ENCODE assay signal across 12 cellular contexts in genomic region chr1:101253976-101254660, GRCh38. TPM values are rescaled to one million over a fixed set of nuclear protein-coding genes. Genes with fewer than 3 reads are reported as not detected.
DNase-seq lines count a peak whose midpoint lies in the region; ATAC-seq and TF ChIP-seq lines count a peak whose summit lies in the region.
"Had no signal": no experiment of that assay in that cellular context is flagged by ENCODE, and none has a peak within 500 bp of the region (broad histone marks: within the 10 kb centered on the region; RNA-seq: fewer than 3 reads in every experiment).

No MANE protein-coding gene starts in this region.

- no peaks in the 10 kb centered on the region for H3K27me3 ChIP-seq in GM23338 (ENCODE audit: insufficient read depth)

- H3K4me2 ChIP-seq in GM23338, result no peak overlapping the region

- H3K9me2 ChIP-seq in GM23338 (ENCODE audit: insufficient read depth), result no peaks in the 10 kb centered on the region

- H3K27ac Mint-ChIP-seq in GM23338, result no peak overlapping the region

- DNase-seq in AG09309 (ENCODE audit: low read depth) (peak; percentile 55), GM23338 (ENCODE audit: low spot score) (no peak), SK-N-MC (ENCODE audit: low read depth, low spot score) (no peak), glomerular visceral epithelial cell (ENCODE audit: extremely low spot score) (peak; percentile 74), NCI-H524 (lab: John Stamatoyannopoulos, UW) (no peak), 8988T (no peak)
- DNase-seq: effector memory CD4-positive, alpha-beta T cell; NCI-H1048; SHP77 treated with DMSO at 0.1 percent for 48 hours had no signal

- no peak overlapping the region for H3K9ac ChIP-seq in SK-N-MC (ENCODE audit: insufficient read length)

- H3K4me3 ChIP-seq in AG09309 (ENCODE audit: control insufficient read depth, low read depth, low read length) (no peak overlapping the region), GM23338 (no peak overlapping the region), SK-N-MC (0 out of 2 replicates have a peak overlapping the region, but pooled peaks have one; percentile 0)

- H3K4me1 ChIP-seq in GM23338 (ENCODE audit: insufficient read depth), result no peaks in the 10 kb centered on the region

- no peaks in the 10 kb centered on the region for H3K27me3 Mint-ChIP-seq in GM23338 (ENCODE audit: insufficient read depth, low read depth, poor library complexity)

- TF ChIP-seq CTCF in AG09309 (IDR thresholded peaks at IDR 0.05; ENCODE audit: control insufficient read depth, insufficient read depth, low read depth, low read length, missing control alignments), result no peak
- TF ChIP-seq CTCF in GM23338 (conservative IDR thresholded peaks at IDR 0.05; ENCODE audit: low read depth in 2 of 2), result no peak

- H3K4me3 Mint-ChIP-seq in GM23338, result no peak overlapping the region

- H3K9me3 Mint-ChIP-seq in GM23338, result no peaks in the 10 kb centered on the region

- peaks cover 17% of the 10 kb centered on the region for H3K4me1 Mint-ChIP-seq in GM23338

- H3K79me2 ChIP-seq in GM23338 (replicated peaks; ENCODE audit: insufficient read depth), result no peaks in the 10 kb centered on the region

- no peaks in the 10 kb centered on the region for H3K36me3 Mint-ChIP-seq in GM23338 (ENCODE audit: low read depth)

- H2AFZ ChIP-seq in GM23338, result peak overlapping the region; percentile 4; the same call in 1 of the 2 replicates

- H3K27ac ChIP-seq in GM23338 (ENCODE audit: low read depth) (peak overlapping the region; percentile 18; the same call in 1 of the 2 replicates), SK-N-MC (peak overlapping the region; percentile 60)

- no peaks in the 10 kb centered on the region for H3K9me3 ChIP-seq in SK-N-MC (ENCODE audit: low read depth, low read length)

- no peak for ATAC-seq in GM23338
- no peak for ATAC-seq in HG02759 (IDR thresholded peaks at IDR 0.05; ENCODE audit: unreplicated experiment)
- no peak for ATAC-seq in HG03025 (IDR thresholded peaks at IDR 0.05; ENCODE audit: low FRiP score, unreplicated experiment)
- ATAC-seq: left lobe of liver had no signal

- no peaks in the 10 kb centered on the region for H3F3A ChIP-seq in GM23338 (replicated peaks; ENCODE audit: low read depth)

- H4K20me1 ChIP-seq in GM23338 (replicated peaks; ENCODE audit: insufficient read depth), result no peaks in the 10 kb centered on the region

- H3K36me3 ChIP-seq in GM23338 (ENCODE audit: insufficient read depth) (no peaks in the 10 kb centered on the region), SK-N-MC (ENCODE audit: insufficient read depth, low read length) (no peaks in the 10 kb centered on the region)

TF ChIP-seq in GM23338, 12 proteins besides CTCF, POLR2A, EP300 and RAD21 (continues in another document):
- TF ChIP-seq STAT1 (IDR thresholded peaks at IDR 0.05; ENCODE audit: unreplicated experiment), result no peak
- TF ChIP-seq ZNF114 (CRISPR knock-in tag; IDR thresholded peaks at IDR 0.05), result no peak
- TF ChIP-seq EZH2phosphoT487 (IDR thresholded peaks at IDR 0.05; ENCODE audit: unreplicated experiment), result no peak
- no peak for TF ChIP-seq JUNB (IDR thresholded peaks at IDR 0.05; ENCODE audit: unreplicated experiment)
- TF ChIP-seq REST (IDR thresholded peaks at IDR 0.05; ENCODE audit: unreplicated experiment), result no peak
- no peak for TF ChIP-seq ZNF331 (CRISPR knock-in tag; IDR thresholded peaks at IDR 0.05; ENCODE audit: low read depth)
- TF ChIP-seq CREB1 (CRISPR knock-in tag; IDR thresholded peaks at IDR 0.05; ENCODE audit: low read depth), result no peak
- no peak for TF ChIP-seq POLR2AphosphoS5 (IDR thresholded peaks at IDR 0.05; ENCODE audit: low read depth)
- TF ChIP-seq NANOG (IDR thresholded peaks at IDR 0.05; ENCODE audit: borderline replicate concordance), result no peak
- TF ChIP-seq ZNF462 (CRISPR knock-in tag; IDR thresholded peaks at IDR 0.05), result no peak
- TF ChIP-seq EZH2 (IDR thresholded peaks at IDR 0.05; ENCODE audit: low read depth, unreplicated experiment), result no peak

RNA-seq across cellular contexts. Expression of gene S1PR1, which starts 17.3 kb away (rescaled TPM):
- total RNA-seq in GM23338 (2014; rRNA removed; shearing (Covaris generic)), result 4.1 and 5.2 TPM in 2 replicates
- polyA plus RNA-seq in GM23338 (2016; fragmentation: Nextera tagmentation; extraction: Ambion mirVana), result 2.6 and 2.7 TPM in 2 replicates

Comparison
In these comparisons a context has a peak if more than half of its experiments do, and no peak if none do; other contexts are left out.
1. DNase-seq: peak in AG09309 (single experiment) and glomerular visceral epithelial cell (single experiment); none in GM23338 (single experiment), SK-N-MC (single experiment), NCI-H524 (0 of 2) and 8988T (single experiment).